Comparison of ENCODE assay signal across 9 cellular contexts in the genomic region with DNA sequence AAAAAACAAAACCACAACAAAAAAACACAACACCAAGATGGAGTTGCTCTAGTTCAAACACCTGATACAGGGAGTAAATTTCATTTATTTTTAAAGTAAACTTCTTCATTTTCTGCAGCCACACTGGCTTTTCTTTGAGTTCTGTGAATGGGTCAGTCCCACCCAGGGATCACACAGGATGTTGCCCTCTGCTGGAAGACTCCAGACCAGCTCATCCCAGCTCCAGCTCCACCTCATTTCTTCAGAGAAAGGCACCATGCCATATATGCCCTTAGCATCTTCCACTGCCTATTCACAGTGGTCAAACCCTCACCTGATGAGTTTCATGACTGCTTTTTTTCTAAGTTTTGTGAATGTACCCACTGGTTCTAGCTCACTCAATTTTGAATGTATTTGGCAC. TPM values are rescaled to one million over a fixed set of nuclear protein-coding genes. Genes with fewer than 3 reads are reported as not detected.
DNase-seq lines count a peak whose midpoint lies in the region; TF ChIP-seq lines count a peak whose summit lies in the region.
"Had no signal": no experiment of that assay in that cellular context is flagged by ENCODE, and none has a peak within 500 bp of the region (broad histone marks: within the 10 kb centered on the region; RNA-seq: fewer than 3 reads in every experiment).

No MANE protein-coding gene starts in this region.

- H2AK5ac ChIP-seq in H9 (ENCODE audit: insufficient read length, low read length), result no peak overlapping the region

- H3K18ac ChIP-seq in H9 (ENCODE audit: insufficient read length, low read depth, low read length), result no peak overlapping the region

- H3K36me3 Mint-ChIP-seq in H9 (ENCODE audit: insufficient read depth in 1 of 3, low read depth in 3 of 3) (no peaks in the 10 kb centered on the region), type B pancreatic cell (no peaks in the 10 kb centered on the region)

- peak; percentile 66; the same call in 2 of the 3 replicates for TF ChIP-seq CTCF in H9 (conservative IDR thresholded peaks at IDR 0.05)
- peak; percentile 48 for TF ChIP-seq CTCF in fibroblast of villous mesenchyme (IDR thresholded peaks at IDR 0.05; ENCODE audit: insufficient read depth, low read depth, low read length)
- peak; percentile 64 for TF ChIP-seq CTCF in type B pancreatic cell (conservative IDR thresholded peaks at IDR 0.05)

- H2BK120ac ChIP-seq in H9 (ENCODE audit: low read depth, low read length, poor library complexity, severe bottlenecking), result no peak overlapping the region

- H4K5ac ChIP-seq in H9 (ENCODE audit: insufficient read length, low read depth, low read length), result no peak overlapping the region

- H4K91ac ChIP-seq in H9 (ENCODE audit: insufficient read length, low read depth, low read length), result no peak overlapping the region

- no peaks in the 10 kb centered on the region for H3K79me1 ChIP-seq in H9 (ENCODE audit: insufficient read depth, low read depth, low read length, poor library complexity, severe bottlenecking)

- H3K56ac ChIP-seq in H9 (ENCODE audit: insufficient read length, low read depth, low read length), result no peak overlapping the region

- no peak overlapping the region for H2BK5ac ChIP-seq in H9 (ENCODE audit: insufficient read length, low read length)

- no peaks in the 10 kb centered on the region for H3K9me3 Mint-ChIP-seq in H9
- no peaks in the 10 kb centered on the region for H3K9me3 Mint-ChIP-seq in type B pancreatic cell
- H3K9me3 Mint-ChIP-seq: T-helper 1 cell treated with Interleukin-12 subunit alpha and Interleukin-12 subunit beta and Interleukin-4 antibody, amounts not matched to agents 30 μg/mL and 1 μg/mL, for 36 hours had no signal

- H3K14ac ChIP-seq in H9 (ENCODE audit: insufficient read depth, low read length), result no peak overlapping the region

- no peak overlapping the region for H3K4ac ChIP-seq in H9 (ENCODE audit: low read depth, low read length)

- no peak overlapping the region for H4K8ac ChIP-seq in H9 (replicated peaks; ENCODE audit: insufficient read length, low read depth, low read length)

- no peaks in the 10 kb centered on the region for H3K23me2 ChIP-seq in H9 (ENCODE audit: insufficient read length, low read depth, low read length, poor library complexity, severe bottlenecking)

- peaks cover 2% of the 10 kb centered on the region; the same call in 1 of the 2 replicates for H3K4me1 ChIP-seq in H9 (ENCODE audit: insufficient read depth, low read length)

- H2BK12ac ChIP-seq in H9 (ENCODE audit: insufficient read length, low read depth, low read length), result no peak overlapping the region

- no peaks in the 10 kb centered on the region for H3K27me3 ChIP-seq in H9 (ENCODE audit: insufficient read depth, low read length)

- H3K27me3 Mint-ChIP-seq in H9 (ENCODE audit: low read depth) (no peaks in the 10 kb centered on the region), type B pancreatic cell (no peaks in the 10 kb centered on the region)

- H3K9ac ChIP-seq in H9 (ENCODE audit: extremely low read depth, insufficient read length, low read length), result no peak overlapping the region

- H2BK20ac ChIP-seq in H9 (ENCODE audit: low read depth, low read length, poor library complexity, severe bottlenecking), result no peak overlapping the region

- H3K27ac Mint-ChIP-seq in H9, result peak overlapping the region in 1 of 3 experiments; percentile 13; a peak in 1 of 7 replicates
- no peak overlapping the region for H3K27ac Mint-ChIP-seq in type B pancreatic cell

- no peak overlapping the region for H3K4me3 ChIP-seq in fibroblast of villous mesenchyme (ENCODE audit: low read depth, low read length)

- H3K79me2 ChIP-seq in H9 (ENCODE audit: insufficient read depth, low read length), result no peaks in the 10 kb centered on the region

- H3K27ac ChIP-seq in H9 (ENCODE audit: insufficient read length, low read depth, low read length), result no peak overlapping the region

- H3K4me3 Mint-ChIP-seq in H9 (no peak overlapping the region), type B pancreatic cell (no peak overlapping the region)
- H3K4me3 Mint-ChIP-seq: T-helper 1 cell treated with Interleukin-12 subunit alpha and Interleukin-12 subunit beta and Interleukin-4 antibody, amounts not matched to agents 30 μg/mL and 1 μg/mL, for 36 hours had no signal

- H4K20me1 ChIP-seq in H9 (ENCODE audit: control insufficient read depth, insufficient read depth, insufficient read length), result no peaks in the 10 kb centered on the region

- no peak overlapping the region for H3T11ph ChIP-seq in H9 (ENCODE audit: low read length)

- peak; percentile 62 for DNase-seq in EL
- DNase-seq in H9, result peak; percentile 62
- DNase-seq in RKO (ENCODE audit: low spot score), result peak; percentile 78
- no peak for DNase-seq in fibroblast of villous mesenchyme (ENCODE audit: low read depth)
- no peak for DNase-seq in type B pancreatic cell (ENCODE audit: extremely low spot score, unreplicated experiment)
- no peak for DNase-seq in NCI-H1048 (lab: John Stamatoyannopoulos, UW)
- DNase-seq in putamen (ENCODE audit: low spot score), result no peak
- DNase-seq in hippocampal formation (lab: John Stamatoyannopoulos, UW), result no peak

- H3K4me1 Mint-ChIP-seq in H9 (peaks cover 21 to 31% of the 10 kb centered on the region in 2 experiments), type B pancreatic cell (ENCODE audit: unreplicated experiment) (peaks cover 8% of the 10 kb centered on the region)

- H3K9me3 ChIP-seq in H9 (ENCODE audit: control insufficient read depth, low read depth, low read length), result no peaks in the 10 kb centered on the region

- no peak overlapping the region for H2AFZ ChIP-seq in H9 (ENCODE audit: low read length)

- no peak overlapping the region for H3K23ac ChIP-seq in H9 (ENCODE audit: insufficient read length, low read depth, low read length)

- H2BK15ac ChIP-seq in H9 (ENCODE audit: low read depth, low read length), result no peak overlapping the region

- H3K4me2 ChIP-seq in H9 (ENCODE audit: insufficient read depth, insufficient read length, low read length), result no peak overlapping the region

RNA-seq across cellular contexts. Expression of gene GLIPR1, which starts 8.0 kb away (rescaled TPM):
- total RNA-seq in H9 (2021) (0.09 and 0.13 TPM in 2 replicates), fibroblast of villous mesenchyme (51.5 and 60.0 TPM in 2 replicates), type B pancreatic cell (ENCODE audit: low replicate concordance) (0.45 and 4.3 TPM in 2 replicates)

RNA-seq across cellular contexts. Expression of gene KRR1, which starts 22.9 kb away (rescaled TPM):
- 88.9 and 92.2 TPM in 2 replicates for total RNA-seq in H9 (2021)
- total RNA-seq in fibroblast of villous mesenchyme, result 27.4 and 31.1 TPM in 2 replicates
- 66.9 and 87.8 TPM in 2 replicates for total RNA-seq in type B pancreatic cell (ENCODE audit: low replicate concordance)

Comparison
In these comparisons a context has a peak if more than half of its experiments do, and no peak if none do; other contexts are left out.
1. DNase-seq: peak in EL (single experiment), H9 (single experiment) and RKO (single experiment); none in fibroblast of villous mesenchyme (single experiment), type B pancreatic cell (single experiment), NCI-H1048 (single experiment), putamen (single experiment) and hippocampal formation (0 of 2).
2. Peak in every context shown above with its lines, with median percentiles within 50 percentile points of each other: CTCF ChIP-seq.